ENCODE assay signal across 19 cellular contexts in the genomic region with DNA sequence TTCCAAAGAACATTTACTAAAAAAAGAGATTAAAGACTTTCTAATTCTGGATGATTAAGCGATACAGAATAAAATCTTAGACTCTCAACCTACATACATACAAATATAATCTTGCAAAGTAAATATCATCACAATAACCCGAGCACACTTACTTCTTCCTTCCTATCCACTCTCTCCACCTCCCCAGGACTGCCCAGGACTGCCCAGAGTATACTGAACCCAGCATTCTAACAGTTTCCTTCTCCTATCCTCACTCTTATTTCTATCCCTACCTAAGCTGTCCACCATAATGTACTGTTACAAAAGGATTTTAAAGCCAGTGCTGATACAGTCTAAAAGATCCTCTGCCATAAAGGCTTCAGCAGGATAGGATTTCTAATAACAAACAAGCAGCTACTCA.
A peak's percentile ranks its signal among the peaks of the same experiment; 100 is the strongest.
DNase-seq lines count a peak whose midpoint lies in the region; ATAC-seq and TF ChIP-seq lines count a peak whose summit lies in the region.
"Had no signal": no experiment of that assay in that cellular context is flagged by ENCODE, and none has a peak within 500 bp of the region (broad histone marks: within the 10 kb centered on the region; RNA-seq: fewer than 3 reads in every experiment).

No MANE protein-coding gene starts in this region.

- no peaks in the 10 kb centered on the region for H3K27me3 Mint-ChIP-seq in stimulated activated memory B cell treated with anti-CD40 and anti-IgM and Interleukin-4, amounts not matched to agents 10 μg/mL and 1 μg/mL and 100 μg/mL, for 72 hours
- H3K27me3 Mint-ChIP-seq: CD4-positive, alpha-beta T cell; CD8-positive, alpha-beta memory T cell had no signal

- no peaks in the 10 kb centered on the region for H4K20me1 ChIP-seq in SK-N-SH (ENCODE audit: insufficient read depth)
- H4K20me1 ChIP-seq: BLaER1 treated with 17β-estradiol and CSF1 and Interleukin-3, amounts not matched to agents 10 nM and 100 nM had no signal

- H3K36me3 ChIP-seq in SK-N-SH (replicated peaks in 1 of 2; ENCODE audit: control insufficient read depth in 1 of 2, insufficient read depth in 2 of 2, low read length in 1 of 2): no peaks in the 10 kb centered on the region
- H3K36me3 ChIP-seq in RWPE2 (ENCODE audit: low read depth): no peaks in the 10 kb centered on the region
- no peaks in the 10 kb centered on the region for H3K36me3 ChIP-seq in left lung
- H3K36me3 ChIP-seq in vagina: no peaks in the 10 kb centered on the region
- no peaks in the 10 kb centered on the region for H3K36me3 ChIP-seq in transverse colon
- H3K36me3 ChIP-seq in left ventricle myocardium inferior: no peaks in the 10 kb centered on the region
- H3K36me3 ChIP-seq: BE2C; BLaER1 treated with 17β-estradiol and CSF1 and Interleukin-3, amounts not matched to agents 10 nM and 100 nM had no signal

- no peak for DNase-seq in SK-N-SH
- no peak for DNase-seq in RWPE2 (ENCODE audit: low spot score)
- DNase-seq in left lung: no peak
- no peak for DNase-seq in vagina (ENCODE audit: extremely low spot score in 2 of 2)
- DNase-seq in transverse colon: no peak
- DNase-seq in left ventricle myocardium inferior: no peak
- DNase-seq: AML-193; BE2C; CD4-positive, alpha-beta T cell; CD8-positive, alpha-beta memory T cell; DMS 273 treated with DMSO at 0.1 percent for 48 hours; DMS79 treated with DMSO at 0.1 percent for 48 hours; GF-D8; GOT3 had no signal

- H3F3A ChIP-seq in SK-N-SH (replicated peaks; ENCODE audit: insufficient read depth): no peaks in the 10 kb centered on the region

- no peaks in the 10 kb centered on the region for H3K36me3 Mint-ChIP-seq in stimulated activated memory B cell treated with anti-CD40 and anti-IgM and Interleukin-4, amounts not matched to agents 10 μg/mL and 1 μg/mL and 100 μg/mL, for 72 hours
- H3K36me3 Mint-ChIP-seq: CD14-positive monocyte; CD8-positive, alpha-beta memory T cell had no signal

- no peaks in the 10 kb centered on the region for H3K79me2 ChIP-seq in SK-N-SH (ENCODE audit: insufficient read depth)

- in situ Hi-C loops in transverse colon (cut with MboI; ENCODE audit: low pct_ligation_motif_present in 1 of 4, low pct_unique_long_range_greater_than_20kb in 1 of 4, low sequenced_read_pairs in 3 of 4): no loop called here

- H3K9me3 Mint-ChIP-seq in stimulated activated memory B cell treated with anti-CD40 and anti-IgM and Interleukin-4, amounts not matched to agents 10 μg/mL and 1 μg/mL and 100 μg/mL, for 72 hours: no peaks in the 10 kb centered on the region
- H3K9me3 Mint-ChIP-seq: CD8-positive, alpha-beta memory T cell had no signal

- no peak for TF ChIP-seq RAD21 in SK-N-SH (IDR thresholded peaks at IDR 0.05; ENCODE audit: low read length)

- POLR2A ChIA-PET in SK-N-SH (lab: Yijun Ruan, JAX): no interaction called here

- TF ChIP-seq POLR2A in vagina (IDR thresholded peaks at IDR 0.05): no peak
- TF ChIP-seq POLR2A in transverse colon (IDR thresholded peaks at IDR 0.05): no peak

- H3K27me3 ChIP-seq in SK-N-SH (ENCODE audit: insufficient read depth): no peaks in the 10 kb centered on the region
- H3K27me3 ChIP-seq in RWPE2 (ENCODE audit: insufficient read depth, poor library complexity, severe bottlenecking): no peaks in the 10 kb centered on the region
- no peaks in the 10 kb centered on the region for H3K27me3 ChIP-seq in left lung
- no peaks in the 10 kb centered on the region for H3K27me3 ChIP-seq in vagina
- no peaks in the 10 kb centered on the region for H3K27me3 ChIP-seq in transverse colon
- no peaks in the 10 kb centered on the region for H3K27me3 ChIP-seq in left ventricle myocardium inferior (ENCODE audit: low read depth)
- H3K27me3 ChIP-seq: BE2C; BLaER1 treated with 17β-estradiol and CSF1 and Interleukin-3, amounts not matched to agents 10 nM and 100 nM had no signal

- H3K4me2 ChIP-seq in SK-N-SH: no peak overlapping the region

- H3K4me3 ChIP-seq in SK-N-SH (ENCODE audit: low read depth in 2 of 2, low read length in 1 of 2) (no peak overlapping the region), RWPE2 (ENCODE audit: severe bottlenecking) (no peak overlapping the region), left lung (no peak overlapping the region), vagina (no peak overlapping the region), transverse colon (no peak overlapping the region), left ventricle myocardium inferior (no peak overlapping the region)
- H3K4me3 ChIP-seq: BLaER1 treated with 17β-estradiol and CSF1 and Interleukin-3, amounts not matched to agents 10 nM and 100 nM had no signal

- TF ChIP-seq CTCF in SK-N-SH (IDR thresholded peaks at IDR 0.05) (no peak), RWPE2 (IDR thresholded peaks at IDR 0.05; ENCODE audit: poor library complexity, severe bottlenecking) (no peak), left lung (IDR thresholded peaks at IDR 0.05) (no peak), vagina (IDR thresholded peaks at IDR 0.05) (no peak), transverse colon (IDR thresholded peaks at IDR 0.05) (no peak), left ventricle myocardium inferior (IDR thresholded peaks at IDR 0.05; ENCODE audit: borderline replicate concordance) (no peak)

- H3K4me1 ChIP-seq in SK-N-SH (ENCODE audit: control insufficient read depth in 1 of 2, insufficient read depth in 2 of 2, low read depth in 1 of 2, low read length in 1 of 2): no peaks in the 10 kb centered on the region
- H3K4me1 ChIP-seq in RWPE2 (ENCODE audit: insufficient read depth, poor library complexity, severe bottlenecking): no peaks in the 10 kb centered on the region
- peaks cover 0 to 6% of the 10 kb centered on the region in 2 donors for H3K4me1 ChIP-seq in left lung
- no peaks in the 10 kb centered on the region for H3K4me1 ChIP-seq in vagina
- H3K4me1 ChIP-seq in transverse colon: no peaks in the 10 kb centered on the region
- no peaks in the 10 kb centered on the region for H3K4me1 ChIP-seq in left ventricle myocardium inferior
- H3K4me1 ChIP-seq: BE2C had no signal

- 74% methylated on average over 2 of the region's 2 CpGs for WGBS in SK-N-SH (ENCODE audit: low lambda C conversion rate)
- 69 to 83% methylated on average over 2 of the region's 2 CpGs for WGBS in transverse colon (ENCODE audit: low coverage in 1 of 2), 2 donors

- H3K27ac Mint-ChIP-seq in stimulated activated memory B cell treated with anti-CD40 and anti-IgM and Interleukin-4, amounts not matched to agents 10 μg/mL and 1 μg/mL and 100 μg/mL, for 72 hours: no peak overlapping the region
- H3K27ac Mint-ChIP-seq: CD14-positive monocyte; CD4-positive, alpha-beta T cell; CD8-positive, alpha-beta memory T cell had no signal

- CTCF ChIA-PET in SK-N-SH (lab: Yijun Ruan, JAX): no interaction called here

- no peak overlapping the region for H3K4me3 Mint-ChIP-seq in stimulated activated memory B cell treated with anti-CD40 and anti-IgM and Interleukin-4, amounts not matched to agents 10 μg/mL and 1 μg/mL and 100 μg/mL, for 72 hours
- H3K4me3 Mint-ChIP-seq: CD14-positive monocyte; CD4-positive, alpha-beta T cell; CD8-positive, alpha-beta memory T cell had no signal

- ATAC-seq in SK-N-SH treated with all-trans-retinoic acid at 6 μM for 48 hours: 0 out of 3 replicates have a peak, but pooled peaks have one; percentile 28
- ATAC-seq in RWPE2 (ENCODE audit: low read depth): 0 out of 3 replicates have a peak, but pooled peaks have one; percentile 27
- peak; percentile 64 for ATAC-seq in left lung
- peak; percentile 34 for ATAC-seq in stimulated activated memory B cell treated with anti-CD40 and anti-IgM and Interleukin-4, amounts not matched to agents 10 μg/mL and 1 μg/mL and 100 μg/mL, for 72 hours

- H2AFZ ChIP-seq in SK-N-SH (ENCODE audit: low read depth): no peak overlapping the region

- TF ChIP-seq EP300 in SK-N-SH (IDR thresholded peaks at IDR 0.05; ENCODE audit: borderline replicate concordance in 1 of 2, low read depth in 1 of 2, low read length in 1 of 2): no peak
- no peak for TF ChIP-seq EP300 in transverse colon (IDR thresholded peaks at IDR 0.05; ENCODE audit: low read depth)

- H3K9ac ChIP-seq in SK-N-SH: no peak overlapping the region
- H3K9ac ChIP-seq: BLaER1 treated with 17β-estradiol and CSF1 and Interleukin-3, amounts not matched to agents 10 nM and 100 nM had no signal

- no peaks in the 10 kb centered on the region for H3K4me1 Mint-ChIP-seq in stimulated activated memory B cell treated with anti-CD40 and anti-IgM and Interleukin-4, amounts not matched to agents 10 μg/mL and 1 μg/mL and 100 μg/mL, for 72 hours
- H3K4me1 Mint-ChIP-seq: CD14-positive monocyte; CD8-positive, alpha-beta memory T cell had no signal

- no peak overlapping the region for H3K27ac ChIP-seq in SK-N-SH (ENCODE audit: low read depth in 2 of 2, low read length in 1 of 2)
- no peak overlapping the region for H3K27ac ChIP-seq in RWPE2 (ENCODE audit: poor library complexity, severe bottlenecking)
- no peak overlapping the region for H3K27ac ChIP-seq in left lung
- no peak overlapping the region for H3K27ac ChIP-seq in vagina
- H3K27ac ChIP-seq in transverse colon: no peak overlapping the region
- H3K27ac ChIP-seq in left ventricle myocardium inferior (replicated peaks): no peak overlapping the region
- H3K27ac ChIP-seq: 22Rv1; BLaER1 treated with 17β-estradiol and CSF1 and Interleukin-3, amounts not matched to agents 10 nM and 100 nM had no signal

- no peaks in the 10 kb centered on the region for H3K9me3 ChIP-seq in SK-N-SH
- no peaks in the 10 kb centered on the region for H3K9me3 ChIP-seq in RWPE2 (ENCODE audit: severe bottlenecking)
- no peaks in the 10 kb centered on the region for H3K9me3 ChIP-seq in left lung
- H3K9me3 ChIP-seq in vagina: no peaks in the 10 kb centered on the region
- H3K9me3 ChIP-seq in transverse colon: no peaks in the 10 kb centered on the region
- no peaks in the 10 kb centered on the region for H3K9me3 ChIP-seq in left ventricle myocardium inferior (replicated peaks)
- H3K9me3 ChIP-seq: BE2C; BLaER1 treated with 17β-estradiol and CSF1 and Interleukin-3, amounts not matched to agents 10 nM and 100 nM had no signal

- H3K9me2 ChIP-seq in SK-N-SH: no peaks in the 10 kb centered on the region

- intact Hi-C loops in left lung (cut with DNase I) (no loop called here), vagina (cut with DNase I) (no loop called here), transverse colon (cut with DNase I; ENCODE audit: low total_unique reads) (no loop called here), left ventricle myocardium inferior (cut with micrococcal nuclease) (no loop called here)

TF ChIP-seq in SK-N-SH treated with all-trans-retinoic acid at 6 μM for 48 hours, 23 proteins besides CTCF, POLR2A, EP300 and RAD21 (continues in another document):
- no peak for TF ChIP-seq ZC3H10 (CRISPR knock-in tag; IDR thresholded peaks at IDR 0.05)

TF ChIP-seq in SK-N-SH, 30 proteins besides CTCF, POLR2A, EP300 and RAD21 (continues in another document):
- TF ChIP-seq, protein P1, sequence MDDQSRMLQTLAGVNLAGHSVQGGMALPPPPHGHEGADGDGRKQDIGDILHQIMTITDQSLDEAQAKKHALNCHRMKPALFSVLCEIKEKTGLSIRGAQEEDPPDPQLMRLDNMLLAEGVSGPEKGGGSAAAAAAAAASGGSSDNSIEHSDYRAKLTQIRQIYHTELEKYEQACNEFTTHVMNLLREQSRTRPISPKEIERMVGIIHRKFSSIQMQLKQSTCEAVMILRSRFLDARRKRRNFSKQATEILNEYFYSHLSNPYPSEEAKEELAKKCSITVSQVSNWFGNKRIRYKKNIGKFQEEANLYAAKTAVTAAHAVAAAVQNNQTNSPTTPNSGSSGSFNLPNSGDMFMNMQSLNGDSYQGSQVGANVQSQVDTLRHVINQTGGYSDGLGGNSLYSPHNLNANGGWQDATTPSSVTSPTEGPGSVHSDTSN (IDR thresholded peaks at IDR 0.05): no peak
